Comparison of ENCODE assay signal across 28 cellular contexts in the genomic region with DNA sequence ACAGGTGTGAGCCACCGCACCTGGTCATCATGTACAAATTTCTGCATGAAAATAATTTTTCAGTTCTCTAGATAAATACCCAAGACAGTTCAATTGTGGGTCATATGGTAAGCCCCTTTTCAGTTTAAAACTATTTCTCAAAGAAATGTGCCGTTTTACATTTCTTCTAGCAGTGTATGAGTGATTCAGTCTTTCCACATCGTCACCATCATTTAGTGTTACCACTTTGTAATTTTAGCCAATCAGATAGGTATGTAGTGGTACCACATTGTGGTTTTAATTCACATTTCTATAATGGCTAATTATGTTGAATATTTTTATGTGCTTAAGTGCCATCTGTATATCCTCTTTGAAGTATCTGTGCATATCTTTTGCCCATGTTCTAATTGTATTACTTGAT.
"Had no signal": no experiment of that assay in that cellular context is flagged by ENCODE, and none has a peak within 500 bp of the region (broad histone marks: within the 10 kb centered on the region; RNA-seq: fewer than 3 reads in every experiment).

No MANE protein-coding gene starts in this region.

- DNase-seq: occipital lobe; ovary; posterior cingulate gyrus; psoas muscle; right cardiac atrium; right lobe of liver; sigmoid colon; small intestine; stimulated activated CD4-positive, alpha-beta T cell treated with anti-CD3 and anti-CD28 coated beads, Interleukin-15, amount 100 ng/mL, for 24 hours; stimulated activated CD4-positive, alpha-beta T cell treated with anti-CD3 and anti-CD28 coated beads, Interleukin-2, amount 100 ng/mL, for 24 hours; stimulated activated CD4-positive, alpha-beta T cell treated with anti-CD3 and anti-CD28 coated beads, Interleukin-2, amount 100 ng/mL, for 48 hours; stimulated activated CD4-positive, alpha-beta T cell treated with anti-CD3 and anti-CD28 coated beads, Interleukin-4, amount 100 ng/mL, for 24 hours; stimulated activated naive B cell treated with anti-CD40 and anti-IgM and Interleukin-4, amounts not matched to agents 10 μg/mL and 1 μg/mL and 100 μg/mL, for 72 hours; stimulated activated naive CD4-positive, alpha-beta T cell treated with Interleukin-2 at 50 U/mL for 16 hours; stomach; thyroid gland; trophoblast cell; upper lobe of left lung had no signal

- ATAC-seq: psoas muscle; right cardiac atrium; right lobe of liver; stimulated activated effector memory CD8-positive, alpha-beta T cell treated with anti-CD3 and anti-CD28 coated beads, Interleukin-12 subunit alpha, Interleukin-12 subunit beta, amount 100 ng/mL, for 72 hours; stimulated activated naive B cell treated with anti-CD40 and anti-IgM and Interleukin-4, amounts not matched to agents 10 μg/mL and 1 μg/mL and 100 μg/mL, for 72 hours had no signal

- H3K9me3 ChIP-seq: ovary, right lobe of liver, sigmoid colon, stomach, thoracic aorta, thyroid gland, vagina had no signal

- H3K36me3 ChIP-seq: neural progenitor cell, ovary, right lobe of liver, sigmoid colon, stomach, thoracic aorta, thyroid gland, upper lobe of left lung, vagina had no signal

- H3K9ac ChIP-seq: neural progenitor cell, parathyroid adenoma had no signal

- H2AFZ ChIP-seq: neural progenitor cell, parathyroid adenoma had no signal

- H3K4me1 ChIP-seq: parathyroid adenoma had no signal

- H3K36me3 Mint-ChIP-seq: stimulated activated effector memory CD8-positive, alpha-beta T cell treated with anti-CD3 and anti-CD28 coated beads, Interleukin-12 subunit alpha, Interleukin-12 subunit beta, amount 100 ng/mL, for 72 hours had no signal

- H3K27me3 Mint-ChIP-seq: progenitor cell of endocrine pancreas; stimulated activated naive B cell treated with anti-CD40 and anti-IgM and Interleukin-4, amounts not matched to agents 10 μg/mL and 1 μg/mL and 100 μg/mL, for 72 hours; stimulated activated naive CD8-positive, alpha-beta T cell treated with anti-CD3 and anti-CD28 coated beads, Interleukin-15, Interleukin-2, amounts not matched to agents 100 ng/mL and 50 ng/mL, for 24 hours had no signal

- H3K4me3 ChIP-seq: neural progenitor cell, ovary, psoas muscle, right lobe of liver, sigmoid colon, stomach, thoracic aorta, thyroid gland, tibial nerve, upper lobe of left lung, vagina had no signal

- H3K27me3 ChIP-seq: neural progenitor cell, right lobe of liver, sigmoid colon, stomach, thyroid gland, tibial nerve, upper lobe of left lung, vagina had no signal

- H3K27ac ChIP-seq: neural progenitor cell, ovary, parathyroid adenoma, psoas muscle, right lobe of liver, sigmoid colon, stomach, thoracic aorta, thyroid gland, tibial nerve, upper lobe of left lung, vagina had no signal

- H3K4me3 Mint-ChIP-seq: nephron; neural progenitor cell; stimulated activated effector memory CD8-positive, alpha-beta T cell treated with anti-CD3 and anti-CD28 coated beads, Interleukin-12 subunit alpha, Interleukin-12 subunit beta, amount 100 ng/mL, for 72 hours; stimulated activated naive B cell treated with anti-CD40 and anti-IgM and Interleukin-4, amounts not matched to agents 10 μg/mL and 1 μg/mL and 100 μg/mL, for 72 hours; stimulated activated naive CD8-positive, alpha-beta T cell treated with anti-CD3 and anti-CD28 coated beads, Interleukin-15, Interleukin-2, amounts not matched to agents 100 ng/mL and 50 ng/mL, for 24 hours had no signal

- H3K27ac Mint-ChIP-seq: nephron; neural progenitor cell; progenitor cell of endocrine pancreas; stimulated activated effector memory CD8-positive, alpha-beta T cell treated with anti-CD3 and anti-CD28 coated beads, Interleukin-12 subunit alpha, Interleukin-12 subunit beta, amount 100 ng/mL, for 72 hours; stimulated activated naive B cell treated with anti-CD40 and anti-IgM and Interleukin-4, amounts not matched to agents 10 μg/mL and 1 μg/mL and 100 μg/mL, for 72 hours; stimulated activated naive CD8-positive, alpha-beta T cell treated with anti-CD3 and anti-CD28 coated beads, Interleukin-15, Interleukin-2, amounts not matched to agents 100 ng/mL and 50 ng/mL, for 24 hours had no signal

- H3K4me2 ChIP-seq: neural progenitor cell had no signal

- FAIRE-seq: small intestine, urothelium cell line had no signal
